ENCODE assay signal across 18 cellular contexts in the genomic region with DNA sequence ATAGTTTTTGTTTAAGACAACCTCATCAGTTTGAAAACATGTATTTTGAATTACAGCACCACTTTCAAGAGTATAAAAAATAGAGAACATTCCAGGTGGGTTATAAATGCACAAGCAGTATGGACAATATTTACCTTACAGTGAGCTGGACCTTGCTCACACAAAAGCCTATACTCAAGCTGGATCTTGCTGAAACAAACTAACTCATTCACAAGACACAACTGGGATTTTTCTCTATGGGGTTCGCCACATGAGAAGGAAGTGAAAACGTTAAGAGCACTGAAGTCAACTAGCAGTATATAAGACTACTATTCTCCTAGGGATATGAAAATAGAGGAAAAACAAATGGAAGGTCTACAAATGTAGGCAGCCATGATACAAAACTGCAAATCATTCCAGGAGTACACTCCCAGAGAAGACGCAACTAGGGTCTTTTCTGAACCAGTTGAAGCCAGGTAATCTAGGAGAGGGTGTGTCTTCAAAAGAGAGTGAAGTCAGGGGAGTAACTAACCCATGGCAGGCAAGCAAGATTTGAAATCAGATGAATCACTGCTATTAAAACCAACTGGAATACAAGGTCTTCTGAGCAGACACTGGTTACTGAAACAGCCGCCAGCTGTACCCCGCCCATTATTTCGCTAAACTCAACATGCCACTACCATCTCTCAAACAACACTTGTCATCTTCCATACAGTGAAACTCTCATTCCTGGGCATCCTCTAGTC. TPM values are rescaled to one million over a fixed set of nuclear protein-coding genes. Genes with fewer than 3 reads are reported as not detected.
DNase-seq lines count a peak whose midpoint lies in the region; ATAC-seq, FAIRE-seq and TF ChIP-seq lines count a peak whose summit lies in the region.
"Had no signal": no experiment of that assay in that cellular context is flagged by ENCODE, and none has a peak within 500 bp of the region (broad histone marks: within the 10 kb centered on the region; RNA-seq: fewer than 3 reads in every experiment).

No MANE protein-coding gene starts in this region.

- CTCF ChIA-PET in activated B cell treated with CpG ODN at 0.5 μM for 24 hours (lab: Charles Lee), result interaction anchor here (0.6 kb wide), 1 partner anchor 345 kb away, joined by 4 read pairs; no protein-coding TSS in a partner anchor

- intact Hi-C loops in CD14-positive monocyte (cut with micrococcal nuclease) (no loop called here), activated B cell treated with CpG ODN at 0.5 μM for 24 hours (cut with micrococcal nuclease) (no loop called here), left colon (cut with DNase I, micrococcal nuclease) (no loop called here)

- H3K27ac Mint-ChIP-seq in CD14-positive monocyte, result peak overlapping the region in 4 of 7 donors; percentile 2 to 35 (median 24)
- H3K27ac Mint-ChIP-seq in activated B cell treated with CpG ODN at 0.5 μM for 24 hours, result peak overlapping the region; percentile 8
- H3K27ac Mint-ChIP-seq: activated naive CD8-positive, alpha-beta T cell treated with anti-CD3 and anti-CD28 coated beads, Interleukin-2, amount 10 ng/mL, durations not matched to agents 7 days and 5 days had no signal

- TF ChIP-seq CTCF in CD14-positive monocyte (IDR thresholded peaks at IDR 0.05) (no peak), activated B cell treated with CpG ODN at 0.5 μM for 24 hours (IDR thresholded peaks at IDR 0.05) (no peak)

- no peak for DNase-seq in CD14-positive monocyte (ENCODE audit: low spot score)
- no peak for DNase-seq in GM18507 (ENCODE audit: extremely low spot score, insufficient read length, low read depth)
- DNase-seq in activated B cell treated with CpG ODN at 0.5 μM for 24 hours, result no peak
- DNase-seq in left colon, result no peak
- no peak for DNase-seq in AG20443 (ENCODE audit: low spot score)
- DNase-seq: activated naive CD8-positive, alpha-beta T cell treated with anti-CD3 and anti-CD28 coated beads, Interleukin-2, amount 10 ng/mL, durations not matched to agents 7 days and 5 days; AML-193; DMS79 treated with DMSO at 0.1 percent for 48 hours; left ventricle myocardium inferior; NCI-H2029 treated with DMSO at 0.1 percent for 48 hours; NCI-H526 treated with DMSO at 0.1 percent for 48 hours; PC-9; SW 1271; WERI-Rb-1 had no signal

- H3K36me3 Mint-ChIP-seq in CD14-positive monocyte (peaks cover 26 to 81% of the 10 kb centered on the region in 2 donors), activated B cell treated with CpG ODN at 0.5 μM for 24 hours (ENCODE audit: low read depth) (peaks cover 56% of the 10 kb centered on the region)

- H3K4me1 Mint-ChIP-seq in CD14-positive monocyte (peaks cover 6% of the 10 kb centered on the region), activated B cell treated with CpG ODN at 0.5 μM for 24 hours (peaks cover 22% of the 10 kb centered on the region)

- no peak for ATAC-seq in activated B cell treated with CpG ODN at 0.5 μM for 24 hours (ENCODE audit: low read depth)
- peak; percentile 82 for ATAC-seq in left colon
- ATAC-seq in GM18907 (IDR thresholded peaks at IDR 0.05; ENCODE audit: unreplicated experiment), result no peak
- no peak for ATAC-seq in HG03439 (IDR thresholded peaks at IDR 0.05; ENCODE audit: unreplicated experiment)
- ATAC-seq in HG03139 (IDR thresholded peaks at IDR 0.05; ENCODE audit: unreplicated experiment), result no peak

- H3K9me3 Mint-ChIP-seq in CD14-positive monocyte (no peaks in the 10 kb centered on the region), activated B cell treated with CpG ODN at 0.5 μM for 24 hours (no peaks in the 10 kb centered on the region)
- H3K9me3 Mint-ChIP-seq: activated naive CD8-positive, alpha-beta T cell treated with anti-CD3 and anti-CD28 coated beads, Interleukin-2, amount 10 ng/mL, durations not matched to agents 7 days and 5 days had no signal

- H3K4me3 Mint-ChIP-seq in CD14-positive monocyte (no peak overlapping the region), activated B cell treated with CpG ODN at 0.5 μM for 24 hours (no peak overlapping the region)
- H3K4me3 Mint-ChIP-seq: activated naive CD8-positive, alpha-beta T cell treated with anti-CD3 and anti-CD28 coated beads, Interleukin-2, amount 10 ng/mL, durations not matched to agents 7 days and 5 days had no signal

- FAIRE-seq in GM18507 (lab: Jason Lieb, UNC), result peak; percentile 70
- FAIRE-seq: H1 had no signal

- POLR2A ChIA-PET in activated B cell treated with CpG ODN at 0.5 μM for 24 hours (lab: Charles Lee), result interaction anchor here (0.6 to 1.0 kb wide), 2 partner anchors 19 to 27 kb away, joined by 3 to 4 read pairs; no protein-coding TSS in a partner anchor

- H3K27me3 Mint-ChIP-seq in CD14-positive monocyte (ENCODE audit: low read depth in 3 of 3) (no peaks in the 10 kb centered on the region), activated B cell treated with CpG ODN at 0.5 μM for 24 hours (no peaks in the 10 kb centered on the region)
- H3K27me3 Mint-ChIP-seq: activated naive CD8-positive, alpha-beta T cell treated with anti-CD3 and anti-CD28 coated beads, Interleukin-2, amount 10 ng/mL, durations not matched to agents 7 days and 5 days had no signal

RNA-seq across cellular contexts. Expression of gene STAU1, which starts 26.5 kb away (rescaled TPM):
- 10 to 100 TPM; 17.3 to 34.2 TPM for polyA plus RNA-seq in CD14-positive monocyte
- total RNA-seq in activated B cell treated with CpG ODN at 0.5 μM for 24 hours (39.3 and 40.3 TPM in 2 replicates), left colon (10 to 100 TPM; 82.3 to 96.2 TPM)

RNA-seq across cellular contexts. Expression of gene DDX27, which starts 57.6 kb away (rescaled TPM):
- 10 to 100 TPM; 13.8 to 17.7 TPM for polyA plus RNA-seq in CD14-positive monocyte
- 76.5 and 78.4 TPM in 2 replicates for total RNA-seq in activated B cell treated with CpG ODN at 0.5 μM for 24 hours
- total RNA-seq in left colon, result 10 to 100 TPM; 28.3 TPM
